1 cellular context compared by ENCODE assay signal in the genomic region with DNA sequence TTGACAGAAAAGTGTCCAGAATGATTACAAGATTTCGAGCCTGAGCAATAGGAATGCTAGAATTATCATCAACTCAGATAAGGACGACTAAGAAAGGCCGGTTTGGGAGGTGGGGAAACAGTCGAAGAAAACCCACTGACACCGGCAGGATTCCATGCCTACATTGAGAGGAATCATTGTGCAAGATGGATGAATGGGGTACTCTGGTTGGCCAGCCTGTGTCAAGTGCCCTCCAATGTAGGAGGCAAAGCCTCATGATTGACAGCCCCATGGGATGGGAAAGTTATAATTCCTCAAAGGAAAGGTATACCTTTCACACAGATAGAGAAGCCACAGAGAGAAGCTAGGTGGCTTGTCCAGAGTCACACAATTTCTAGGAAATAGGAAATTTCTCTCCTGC.
TF ChIP-seq lines count a peak whose summit lies in the region.

No MANE protein-coding gene starts in this region.

TF ChIP-seq in Ishikawa, 13 proteins besides CTCF, POLR2A, EP300 and RAD21 (continued from another document):
- TF ChIP-seq, protein P1, sequence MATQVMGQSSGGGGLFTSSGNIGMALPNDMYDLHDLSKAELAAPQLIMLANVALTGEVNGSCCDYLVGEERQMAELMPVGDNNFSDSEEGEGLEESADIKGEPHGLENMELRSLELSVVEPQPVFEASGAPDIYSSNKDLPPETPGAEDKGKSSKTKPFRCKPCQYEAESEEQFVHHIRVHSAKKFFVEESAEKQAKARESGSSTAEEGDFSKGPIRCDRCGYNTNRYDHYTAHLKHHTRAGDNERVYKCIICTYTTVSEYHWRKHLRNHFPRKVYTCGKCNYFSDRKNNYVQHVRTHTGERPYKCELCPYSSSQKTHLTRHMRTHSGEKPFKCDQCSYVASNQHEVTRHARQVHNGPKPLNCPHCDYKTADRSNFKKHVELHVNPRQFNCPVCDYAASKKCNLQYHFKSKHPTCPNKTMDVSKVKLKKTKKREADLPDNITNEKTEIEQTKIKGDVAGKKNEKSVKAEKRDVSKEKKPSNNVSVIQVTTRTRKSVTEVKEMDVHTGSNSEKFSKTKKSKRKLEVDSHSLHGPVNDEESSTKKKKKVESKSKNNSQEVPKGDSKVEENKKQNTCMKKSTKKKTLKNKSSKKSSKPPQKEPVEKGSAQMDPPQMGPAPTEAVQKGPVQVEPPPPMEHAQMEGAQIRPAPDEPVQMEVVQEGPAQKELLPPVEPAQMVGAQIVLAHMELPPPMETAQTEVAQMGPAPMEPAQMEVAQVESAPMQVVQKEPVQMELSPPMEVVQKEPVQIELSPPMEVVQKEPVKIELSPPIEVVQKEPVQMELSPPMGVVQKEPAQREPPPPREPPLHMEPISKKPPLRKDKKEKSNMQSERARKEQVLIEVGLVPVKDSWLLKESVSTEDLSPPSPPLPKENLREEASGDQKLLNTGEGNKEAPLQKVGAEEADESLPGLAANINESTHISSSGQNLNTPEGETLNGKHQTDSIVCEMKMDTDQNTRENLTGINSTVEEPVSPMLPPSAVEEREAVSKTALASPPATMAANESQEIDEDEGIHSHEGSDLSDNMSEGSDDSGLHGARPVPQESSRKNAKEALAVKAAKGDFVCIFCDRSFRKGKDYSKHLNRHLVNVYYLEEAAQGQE (IDR thresholded peaks at IDR 0.05; ENCODE audit: low read depth), result no peak
